20 cellular contexts compared by ENCODE assay signal in genomic region chr12:114658002-114658441, GRCh38. TPM values are rescaled to one million over a fixed set of nuclear protein-coding genes. Genes with fewer than 3 reads are reported as not detected.
"Had no signal": no experiment of that assay in that cellular context is flagged by ENCODE, and none has a peak within 500 bp of the region (broad histone marks: within the 10 kb centered on the region; RNA-seq: fewer than 3 reads in every experiment).

No MANE protein-coding gene starts in this region.

- H3K4me3 ChIP-seq: body of pancreas, colonic mucosa, esophagus squamous epithelium, tibial artery had no signal

- H3K79me2 ChIP-seq: parathyroid adenoma had no signal

- H3K27ac ChIP-seq: body of pancreas, colonic mucosa, esophagus squamous epithelium, neutrophil, parathyroid adenoma, tibial artery had no signal

- H3K9me3 ChIP-seq: body of pancreas, colonic mucosa, esophagus squamous epithelium, neutrophil, tibial artery had no signal

- H3K9ac ChIP-seq: parathyroid adenoma had no signal

- H3K4me3 Mint-ChIP-seq: activated B cell treated with CpG ODN at 0.5 μM for 24 hours; activated CD8-positive, alpha-beta T cell treated with anti-CD3 and anti-CD28 coated beads for 36 hours; activated naive CD4-positive, alpha-beta T cell treated with anti-CD3 and anti-CD28 coated beads, Interleukin-2, amount 50 U/mL, for 24 hours; activated T-cell treated with anti-CD3 and anti-CD28 coated beads, Interleukin-2, amount 50 U/mL, for 4 hours; naive B cell had no signal

- H3K27ac Mint-ChIP-seq: activated B cell treated with CpG ODN at 0.5 μM for 24 hours; activated CD8-positive, alpha-beta T cell treated with anti-CD3 and anti-CD28 coated beads for 36 hours; activated naive CD4-positive, alpha-beta T cell treated with anti-CD3 and anti-CD28 coated beads, Interleukin-2, amount 50 U/mL, for 24 hours; naive B cell had no signal

- ATAC-seq: activated CD8-positive, alpha-beta T cell treated with anti-CD3 and anti-CD28 coated beads for 36 hours; activated T-cell treated with anti-CD3 and anti-CD28 coated beads, Interleukin-2, amount 50 U/mL, for 4 hours; body of pancreas had no signal

- H3K27me3 ChIP-seq: body of pancreas, colonic mucosa had no signal

- H3K4me1 ChIP-seq: colonic mucosa, parathyroid adenoma, tibial artery had no signal

- H3K4me1 Mint-ChIP-seq: activated B cell treated with CpG ODN at 0.5 μM for 24 hours; activated naive CD4-positive, alpha-beta T cell treated with anti-CD3 and anti-CD28 coated beads, Interleukin-2, amount 50 U/mL, for 24 hours had no signal

- H2AFZ ChIP-seq: parathyroid adenoma had no signal

- H3K36me3 ChIP-seq: colonic mucosa, esophagus squamous epithelium, neutrophil, tibial artery had no signal

- H3K9me3 Mint-ChIP-seq: activated B cell treated with CpG ODN at 0.5 μM for 24 hours; activated CD8-positive, alpha-beta T cell treated with anti-CD3 and anti-CD28 coated beads for 36 hours; activated naive CD4-positive, alpha-beta T cell treated with anti-CD3 and anti-CD28 coated beads, Interleukin-2, amount 50 U/mL, for 24 hours; activated T-cell treated with anti-CD3 and anti-CD28 coated beads, Interleukin-2, amount 50 U/mL, for 4 hours had no signal

- DNase-seq: activated B cell treated with CpG ODN at 0.5 μM for 24 hours; activated CD4-positive, alpha-beta T cell treated with anti-CD3 and anti-CD28 coated beads for 48 hours; activated CD8-positive, alpha-beta T cell treated with anti-CD3 and anti-CD28 coated beads for 36 hours; activated effector memory CD4-positive, alpha-beta T cell treated with Interleukin-2 at 50 U/mL for 16 hours; activated T-cell treated with anti-CD3 and anti-CD28 coated beads, Interleukin-2, amount 50 U/mL, for 4 hours; amniotic stem cell; body of pancreas; central memory CD4-positive, alpha-beta T cell; colonic mucosa; esophagus squamous epithelium; glutamatergic neuron; naive B cell; stimulated activated CD4-positive, alpha-beta T cell treated with anti-CD3 and anti-CD28 coated beads, Interleukin-15, amount 100 ng/mL, for 24 hours; stimulated activated CD4-positive, alpha-beta T cell treated with anti-CD3 and anti-CD28 coated beads, Interleukin-4, amount 100 ng/mL, for 1 hour; stimulated activated naive CD4-positive, alpha-beta T cell; T-helper 2 cell; tibial artery had no signal

- H3K36me3 Mint-ChIP-seq: activated naive CD4-positive, alpha-beta T cell treated with anti-CD3 and anti-CD28 coated beads, Interleukin-2, amount 50 U/mL, for 24 hours; naive B cell had no signal

RNA-seq across cellular contexts. Expression of gene TBX3, which starts 26.0 kb away (rescaled TPM):
- total RNA-seq: activated B cell treated with CpG ODN at 0.5 μM for 24 hours; activated CD8-positive, alpha-beta T cell treated with anti-CD3 and anti-CD28 coated beads for 36 hours had no signal
